ENCODE assay signal across 33 cellular contexts in genomic region chr2:12203528-12203927, GRCh38.
"Had no signal": no experiment of that assay in that cellular context is flagged by ENCODE, and none has a peak within 500 bp of the region (broad histone marks: within the 10 kb centered on the region; RNA-seq: fewer than 3 reads in every experiment).

No MANE protein-coding gene starts in this region.

- H3K27ac Mint-ChIP-seq: activated CD4-positive, alpha-beta T cell treated with anti-CD3 and anti-CD28 coated beads, Interleukin-2, amount 10 ng/mL, durations not matched to agents 24 days and 14 days; activated CD8-positive, alpha-beta T cell treated with anti-CD3 and anti-CD28 coated beads for 36 hours; activated naive CD8-positive, alpha-beta T cell treated with anti-CD3 and anti-CD28 coated beads for 36 hours; activated T-cell treated with anti-CD3 and anti-CD28 coated beads, Interleukin-2, amount 50 U/mL, for 72 hours; activated T-helper 17 cell treated with anti-CD3 and anti-CD28 coated beads, Interleukin-2, amount 50 U/mL, for 72 hours; T-helper 1 cell treated with Interleukin-12 subunit alpha and Interleukin-12 subunit beta and Interleukin-4 antibody, amounts not matched to agents 30 μg/mL and 1 μg/mL, for 36 hours; T-helper 2 cell treated with Interferon-gamma antibody and Interleukin-4, amounts not matched to agents 5 μg/mL and 100 μg/mL, for 36 hours had no signal

- H3K36me3 Mint-ChIP-seq: activated naive CD8-positive, alpha-beta T cell treated with anti-CD3 and anti-CD28 coated beads for 36 hours had no signal

- H3K4me1 ChIP-seq: ascending aorta, Peyer's patch, SJSA1 had no signal

- FAIRE-seq: TTC549 had no signal

- H3K27me3 ChIP-seq: ascending aorta, cardiac muscle cell, MG63, Peyer's patch, SJSA1 had no signal

- H3K4me3 Mint-ChIP-seq: activated CD4-positive, alpha-beta T cell treated with anti-CD3 and anti-CD28 coated beads, Interleukin-2, amount 10 ng/mL, durations not matched to agents 24 days and 14 days; activated CD8-positive, alpha-beta T cell treated with anti-CD3 and anti-CD28 coated beads for 36 hours; activated naive CD8-positive, alpha-beta T cell treated with anti-CD3 and anti-CD28 coated beads for 36 hours; activated T-cell treated with anti-CD3 and anti-CD28 coated beads, Interleukin-2, amount 50 U/mL, for 72 hours; activated T-helper 17 cell treated with anti-CD3 and anti-CD28 coated beads, Interleukin-2, amount 50 U/mL, for 72 hours; central memory CD8-positive, alpha-beta T cell; T-helper 1 cell treated with Interleukin-12 subunit alpha and Interleukin-12 subunit beta and Interleukin-4 antibody, amounts not matched to agents 30 μg/mL and 1 μg/mL, for 36 hours; T-helper 2 cell treated with Interferon-gamma antibody and Interleukin-4, amounts not matched to agents 5 μg/mL and 100 μg/mL, for 36 hours had no signal

- H3K9me3 ChIP-seq: ascending aorta, MG63, Peyer's patch, SJSA1 had no signal

- H3K4me3 ChIP-seq: ascending aorta, cardiac muscle cell, MG63, Peyer's patch, SJSA1 had no signal

- H3K9me3 Mint-ChIP-seq: activated naive CD8-positive, alpha-beta T cell treated with anti-CD3 and anti-CD28 coated beads for 36 hours; activated T-helper 17 cell treated with anti-CD3 and anti-CD28 coated beads, Interleukin-2, amount 50 U/mL, for 72 hours; central memory CD8-positive, alpha-beta T cell; T-helper 2 cell treated with Interferon-gamma antibody and Interleukin-4, amounts not matched to agents 5 μg/mL and 100 μg/mL, for 36 hours had no signal

- H3K27me3 Mint-ChIP-seq: activated CD8-positive, alpha-beta T cell treated with anti-CD3 and anti-CD28 coated beads for 36 hours; activated naive CD8-positive, alpha-beta T cell treated with anti-CD3 and anti-CD28 coated beads for 36 hours; activated T-helper 17 cell treated with anti-CD3 and anti-CD28 coated beads, Interleukin-2, amount 50 U/mL, for 72 hours; central memory CD8-positive, alpha-beta T cell had no signal

- H3K36me3 ChIP-seq: ascending aorta, cardiac muscle cell, MG63, Peyer's patch, SJSA1 had no signal

- H3K27ac ChIP-seq: ascending aorta, cardiac muscle cell, Peyer's patch, SJSA1 had no signal

- H3K4me1 Mint-ChIP-seq: activated CD4-positive, alpha-beta T cell treated with anti-CD3 and anti-CD28 coated beads, Interleukin-2, amount 10 ng/mL, durations not matched to agents 24 days and 14 days; activated naive CD8-positive, alpha-beta T cell treated with anti-CD3 and anti-CD28 coated beads for 36 hours; activated T-helper 17 cell treated with anti-CD3 and anti-CD28 coated beads, Interleukin-2, amount 50 U/mL, for 72 hours; central memory CD8-positive, alpha-beta T cell had no signal

- DNase-seq: activated CD4-positive, alpha-beta T cell treated with anti-CD3 and anti-CD28 coated beads, Interleukin-2, amount 10 ng/mL, durations not matched to agents 24 days and 14 days; activated CD4-positive, alpha-beta T cell treated with anti-CD3 and anti-CD28 coated beads, Interleukin-2, amount 50 U/mL, for 4 hours; activated CD8-positive, alpha-beta T cell treated with anti-CD3 and anti-CD28 coated beads for 36 hours; activated effector memory CD4-positive, alpha-beta T cell treated with anti-CD3 and anti-CD28 coated beads, Interleukin-2, amount 50 U/mL, for 16 hours; activated naive CD4-positive, alpha-beta T cell; activated naive CD4-positive, alpha-beta T cell treated with anti-CD3 and anti-CD28 coated beads, Interleukin-2, amount 50 U/mL, for 16 hours; activated naive CD8-positive, alpha-beta T cell treated with anti-CD3 and anti-CD28 coated beads for 36 hours; activated T-cell treated with anti-CD3 and anti-CD28 coated beads, Interleukin-2, amount 50 U/mL, for 1 hour; activated T-cell treated with anti-CD3 and anti-CD28 coated beads, Interleukin-2, amount 50 U/mL, for 72 hours; amniotic stem cell; Kasumi-1; KG1; MG63; NCI-H1048; NCI-H1105 treated with DMSO at 0.1 percent for 48 hours; NCI-H1436; NCI-H1694; NCI-H2029; NCI-H345; NCI-H524 treated with DMSO at 0.1 percent for 48 hours; NK-92 treated with Interleukin-12 subunit alpha and Interleukin-12 subunit beta, amount 100 ng/mL, for 24 hours; PC-3; Peyer's patch; RPMI8226; SHP77 treated with DMSO at 0.1 percent for 48 hours had no signal

- ATAC-seq: activated CD8-positive, alpha-beta T cell treated with anti-CD3 and anti-CD28 coated beads for 36 hours; activated T-cell treated with anti-CD3 and anti-CD28 coated beads, Interleukin-2, amount 50 U/mL, for 72 hours; activated T-helper 17 cell treated with anti-CD3 and anti-CD28 coated beads, Interleukin-2, amount 50 U/mL, for 72 hours; PC-3 had no signal
